7 cellular contexts compared by ENCODE assay signal in the genomic region with DNA sequence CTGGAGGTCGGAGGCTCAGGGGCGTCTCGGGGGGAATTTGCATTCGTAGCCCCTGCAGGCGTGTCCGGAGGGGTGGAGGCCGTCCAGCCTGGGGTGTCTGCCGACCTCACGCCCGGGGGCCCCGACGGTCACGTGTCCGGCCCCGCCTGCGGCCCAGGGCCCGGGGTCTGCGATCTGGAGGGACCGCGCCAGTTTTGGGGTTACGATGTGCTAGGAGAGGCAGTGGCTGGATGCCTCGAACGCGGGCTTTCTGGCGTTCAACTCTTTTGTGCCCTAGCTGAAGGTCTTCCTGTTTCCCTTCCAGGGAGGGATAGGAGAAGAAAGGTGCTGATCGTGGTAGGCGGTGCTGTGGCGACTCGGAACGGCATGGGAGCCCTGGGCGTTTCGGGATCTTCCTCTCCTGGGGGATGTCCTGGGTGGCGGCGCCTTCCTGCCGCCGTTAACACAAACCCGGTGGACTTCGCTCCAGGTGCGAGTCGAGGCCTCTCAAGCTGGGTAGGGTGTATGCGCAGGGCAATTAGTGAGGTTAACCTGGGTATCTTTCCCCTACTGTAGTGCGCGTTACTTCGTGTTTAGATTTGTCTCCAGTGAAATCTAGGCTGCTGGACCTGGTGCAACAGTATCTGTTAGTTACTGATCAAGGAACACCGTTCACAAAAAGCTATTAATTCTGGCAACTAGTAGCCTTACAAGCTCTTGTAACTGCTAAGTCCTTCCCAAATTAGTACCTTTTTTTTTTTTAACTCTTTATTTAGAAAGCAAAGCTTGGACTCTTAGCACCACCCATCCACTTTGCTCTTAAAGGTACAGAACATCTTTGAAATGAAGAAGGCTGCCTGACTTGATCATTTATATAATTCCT. TPM values are rescaled to one million over a fixed set of nuclear protein-coding genes. Genes with fewer than 3 reads are reported as not detected.
DNase-seq lines count a peak whose midpoint lies in the region; ATAC-seq, FAIRE-seq and TF ChIP-seq lines count a peak whose summit lies in the region.

No MANE protein-coding gene starts in this region.

- peak overlapping the region; percentile 86 to 96 for H3K27ac ChIP-seq in left lung

- POLR2A ChIA-PET in T-cell (lab: Charles Lee) = interaction anchor here in 1 of 2 donors (0.6 kb wide), 1 partner anchor 38 kb away, joined by 5 read pairs; no protein-coding TSS in a partner anchor

- intact Hi-C loops in left lung (cut with DNase I) = no loop called here

- TF ChIP-seq CTCF in GM06990 (IDR thresholded peaks at IDR 0.05; ENCODE audit: insufficient read depth, low read length, poor library complexity, severe bottlenecking) (no peak), cardiac fibroblast (IDR thresholded peaks at IDR 0.05; ENCODE audit: low read depth, low read length) (no peak), left lung (IDR thresholded peaks at IDR 0.05) (no peak)

- no peaks in the 10 kb centered on the region for H3K9me3 Mint-ChIP-seq in T-cell
- H3K9me3 Mint-ChIP-seq in stimulated activated memory B cell treated with anti-CD40 and anti-IgM and Interleukin-4, amounts not matched to agents 10 μg/mL and 1 μg/mL and 100 μg/mL, for 72 hours = no peaks in the 10 kb centered on the region

- CTCF ChIA-PET in T-cell (lab: Charles Lee) = interaction anchor here (0.6 to 1.0 kb wide), 3 partner anchors 11 to 725 kb away, joined by 4 read pairs; no protein-coding TSS in a partner anchor

- peak overlapping the region; percentile 87 to 89 (median 88) for H3K4me3 Mint-ChIP-seq in T-cell
- peak overlapping the region; percentile 93 for H3K4me3 Mint-ChIP-seq in stimulated activated memory B cell treated with anti-CD40 and anti-IgM and Interleukin-4, amounts not matched to agents 10 μg/mL and 1 μg/mL and 100 μg/mL, for 72 hours

- H3K27me3 Mint-ChIP-seq in T-cell = no peaks in the 10 kb centered on the region
- no peaks in the 10 kb centered on the region for H3K27me3 Mint-ChIP-seq in stimulated activated memory B cell treated with anti-CD40 and anti-IgM and Interleukin-4, amounts not matched to agents 10 μg/mL and 1 μg/mL and 100 μg/mL, for 72 hours

- peaks cover 34 to 48% (median 41%) of the 10 kb centered on the region in 3 donors for H3K4me1 Mint-ChIP-seq in T-cell
- peaks cover 37% of the 10 kb centered on the region for H3K4me1 Mint-ChIP-seq in stimulated activated memory B cell treated with anti-CD40 and anti-IgM and Interleukin-4, amounts not matched to agents 10 μg/mL and 1 μg/mL and 100 μg/mL, for 72 hours

- peak overlapping the region; percentile 74 for H3K4me3 ChIP-seq in GM06990 (replicated peaks; ENCODE audit: low read depth, low read length)
- H3K4me3 ChIP-seq in cardiac fibroblast (replicated peaks in 1 of 2; ENCODE audit: low read depth in 2 of 2, low read length in 2 of 2) = peak overlapping the region; percentile 68 to 71
- peak overlapping the region; percentile 78 to 92 for H3K4me3 ChIP-seq in left lung

- DNase-seq in GM06990 (ENCODE audit: extremely low read depth, insufficient read length) (peak; percentile 53), HTR-8/SVneo (ENCODE audit: insufficient read length, low spot score) (peak; percentile 60), T-cell (peak in 20 of 34 experiments; percentile 1 to 29 (median 7)), cardiac fibroblast (ENCODE audit: low read depth in 2 of 2) (peak in 1 of 2 donors; percentile 25), left lung (peak; percentile 43 to 83), SHP77 treated with DMSO at 0.1 percent for 48 hours (lab: John Stamatoyannopoulos, UW) (no peak)

- H3K4me1 ChIP-seq in left lung = peaks cover 0 to 49% of the 10 kb centered on the region in 2 donors

- peak overlapping the region; percentile 75 to 86 for H3K27ac Mint-ChIP-seq in T-cell
- peak overlapping the region; percentile 85 for H3K27ac Mint-ChIP-seq in stimulated activated memory B cell treated with anti-CD40 and anti-IgM and Interleukin-4, amounts not matched to agents 10 μg/mL and 1 μg/mL and 100 μg/mL, for 72 hours

- H3K36me3 ChIP-seq in GM06990 (ENCODE audit: control insufficient read depth, insufficient read depth, low read length) (peaks cover 3% of the 10 kb centered on the region), left lung (no peaks in the 10 kb centered on the region)

- FAIRE-seq in HTR-8/SVneo (lab: Jason Lieb, UNC) = peak; percentile 49

- ATAC-seq in T-cell (replicated peaks in 1 of 4) (no peak), left lung (peak; percentile 11)
- ATAC-seq in stimulated activated memory B cell treated with anti-CD40 and anti-IgM and Interleukin-4, amounts not matched to agents 10 μg/mL and 1 μg/mL and 100 μg/mL, for 72 hours = no peak

- H3K36me3 Mint-ChIP-seq in T-cell = no peaks in the 10 kb centered on the region
- H3K36me3 Mint-ChIP-seq in stimulated activated memory B cell treated with anti-CD40 and anti-IgM and Interleukin-4, amounts not matched to agents 10 μg/mL and 1 μg/mL and 100 μg/mL, for 72 hours = no peaks in the 10 kb centered on the region

- no peaks in the 10 kb centered on the region for H3K27me3 ChIP-seq in GM06990 (replicated peaks; ENCODE audit: control insufficient read depth, insufficient read depth, low read length)
- H3K27me3 ChIP-seq in left lung = no peaks in the 10 kb centered on the region

- no peaks in the 10 kb centered on the region for H3K9me3 ChIP-seq in left lung

RNA-seq across cellular contexts. Expression of a gene that starts 1.3 kb away (rescaled TPM):
- total RNA-seq in T-cell = 10 to 100 TPM; 28.9 to 42.5 (median 35.6) TPM
- 10 to 100 TPM; 43.6 to 47.6 TPM for total RNA-seq in left lung
